Comparison of ENCODE assay signal across 8 cellular contexts in genomic region chr12:14365294-14366210, GRCh38. TPM values are rescaled to one million over a fixed set of nuclear protein-coding genes. Genes with fewer than 3 reads are reported as not detected.
DNase-seq lines count a peak whose midpoint lies in the region; ATAC-seq and TF ChIP-seq lines count a peak whose summit lies in the region.

A gene with protein sequence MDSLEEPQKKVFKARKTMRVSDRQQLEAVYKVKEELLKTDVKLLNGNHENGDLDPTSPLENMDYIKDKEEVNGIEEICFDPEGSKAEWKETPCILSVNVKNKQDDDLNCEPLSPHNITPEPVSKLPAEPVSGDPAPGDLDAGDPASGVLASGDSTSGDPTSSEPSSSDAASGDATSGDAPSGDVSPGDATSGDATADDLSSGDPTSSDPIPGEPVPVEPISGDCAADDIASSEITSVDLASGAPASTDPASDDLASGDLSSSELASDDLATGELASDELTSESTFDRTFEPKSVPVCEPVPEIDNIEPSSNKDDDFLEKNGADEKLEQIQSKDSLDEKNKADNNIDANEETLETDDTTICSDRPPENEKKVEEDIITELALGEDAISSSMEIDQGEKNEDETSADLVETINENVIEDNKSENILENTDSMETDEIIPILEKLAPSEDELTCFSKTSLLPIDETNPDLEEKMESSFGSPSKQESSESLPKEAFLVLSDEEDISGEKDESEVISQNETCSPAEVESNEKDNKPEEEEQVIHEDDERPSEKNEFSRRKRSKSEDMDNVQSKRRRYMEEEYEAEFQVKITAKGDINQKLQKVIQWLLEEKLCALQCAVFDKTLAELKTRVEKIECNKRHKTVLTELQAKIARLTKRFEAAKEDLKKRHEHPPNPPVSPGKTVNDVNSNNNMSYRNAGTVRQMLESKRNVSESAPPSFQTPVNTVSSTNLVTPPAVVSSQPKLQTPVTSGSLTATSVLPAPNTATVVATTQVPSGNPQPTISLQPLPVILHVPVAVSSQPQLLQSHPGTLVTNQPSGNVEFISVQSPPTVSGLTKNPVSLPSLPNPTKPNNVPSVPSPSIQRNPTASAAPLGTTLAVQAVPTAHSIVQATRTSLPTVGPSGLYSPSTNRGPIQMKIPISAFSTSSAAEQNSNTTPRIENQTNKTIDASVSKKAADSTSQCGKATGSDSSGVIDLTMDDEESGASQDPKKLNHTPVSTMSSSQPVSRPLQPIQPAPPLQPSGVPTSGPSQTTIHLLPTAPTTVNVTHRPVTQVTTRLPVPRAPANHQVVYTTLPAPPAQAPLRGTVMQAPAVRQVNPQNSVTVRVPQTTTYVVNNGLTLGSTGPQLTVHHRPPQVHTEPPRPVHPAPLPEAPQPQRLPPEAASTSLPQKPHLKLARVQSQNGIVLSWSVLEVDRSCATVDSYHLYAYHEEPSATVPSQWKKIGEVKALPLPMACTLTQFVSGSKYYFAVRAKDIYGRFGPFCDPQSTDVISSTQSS (plus strand): TSS chr12:14365682. CDS start chr12:14423916, 58,234 bp downstream.

- H3K27me3 Mint-ChIP-seq in type B pancreatic cell: peaks cover 3% of the 10 kb centered on the region

- TF ChIP-seq POLR2A in adrenal gland (IDR thresholded peaks at IDR 0.05) (peak; percentile 64 to 94), heart left ventricle (IDR thresholded peaks at IDR 0.05) (peak in 1 of 2 donors; percentile 85)

- peaks cover 32% of the 10 kb centered on the region for H3K36me3 Mint-ChIP-seq in type B pancreatic cell

- no peaks in the 10 kb centered on the region for H3K9me3 ChIP-seq in adrenal gland (replicated peaks in 1 of 3)
- peaks cover 0 to 3% (median 0%) of the 10 kb centered on the region in 12 donors for H3K9me3 ChIP-seq in heart left ventricle

- DNase-seq in GM12864 (ENCODE audit: low read depth): peak; percentile 97
- peak; percentile 93 to 99 (median 97) for DNase-seq in NCI-H1417 (lab: John Stamatoyannopoulos, UW)
- DNase-seq in T-helper 1 cell: peak; percentile 91 to 99 (median 95)
- DNase-seq in adrenal gland: peak; percentile 93 to 98 (median 97)
- DNase-seq in heart left ventricle: peak; percentile 96 to 97 (median 97)
- DNase-seq in pons (ENCODE audit: low spot score): peak; percentile 99
- DNase-seq in type B pancreatic cell (ENCODE audit: extremely low spot score, unreplicated experiment): peak; percentile 94

- intact Hi-C loops in adrenal gland (cut with DNase I): loop anchor here in 1 of 2 donors (5.0 kb wide), 1 partner anchor 103 kb away; no protein-coding TSS in a partner anchor
- intact Hi-C loops in heart left ventricle (cut with DNase I): loop anchor here (1.0 to 10.0 kb wide), 13 partner anchors 17 to 407 kb away; partner anchors contain the start of gene PLBD1 (in 1 of the 10)

- peaks cover 11% of the 10 kb centered on the region for H3K9me3 Mint-ChIP-seq in type B pancreatic cell

- H3K27ac ChIP-seq in adrenal gland (peak within 1 kb of the TSS; percentile 87 to 97 (median 94)), heart left ventricle (peak within 1 kb of the TSS; percentile 90 to 98 (median 95))

- no peaks in the 10 kb centered on the region for H3K27me3 ChIP-seq in adrenal gland
- H3K27me3 ChIP-seq in heart left ventricle: no peaks in the 10 kb centered on the region

- peak within 1 kb of the TSS; percentile 95 for H3K4me3 Mint-ChIP-seq in type B pancreatic cell

- TF ChIP-seq CTCF in GM12864 (IDR thresholded peaks at IDR 0.05; ENCODE audit: low read depth, low read length, missing control alignments): peak; percentile 7
- peak in 3 of 6 experiments; percentile 16 to 20 (median 18) for TF ChIP-seq CTCF in adrenal gland (IDR thresholded peaks at IDR 0.05)
- peak in 9 of 12 donors; percentile 21 to 59 (median 34) for TF ChIP-seq CTCF in heart left ventricle (IDR thresholded peaks at IDR 0.05)
- TF ChIP-seq CTCF in type B pancreatic cell (conservative IDR thresholded peaks at IDR 0.05): peak; percentile 51

- H3K4me1 ChIP-seq in adrenal gland (replicated peaks in 1 of 2) (peaks cover 0 to 29% of the 10 kb centered on the region in 2 donors), heart left ventricle (peaks cover 0 to 25% (median 7%) of the 10 kb centered on the region in 12 donors)

- H3K27ac Mint-ChIP-seq in type B pancreatic cell: peak within 1 kb of the TSS; percentile 93

- H3K36me3 ChIP-seq in adrenal gland (replicated peaks in 1 of 2) (no peaks in the 10 kb centered on the region), heart left ventricle (peaks cover 0 to 15% (median 0%) of the 10 kb centered on the region in 9 donors)

- 0 to 2% (median 1%) methylated on average over 39 to 55 of the region's 55 CpGs for WGBS in adrenal gland, 4 donors
- WGBS in heart left ventricle, 4 donors: 0 to 1% (median 1%) methylated on average over 46 to 55 of the region's 55 CpGs

- ATAC-seq in HG02623 (IDR thresholded peaks at IDR 0.05; ENCODE audit: unreplicated experiment) (peak; percentile 44), heart left ventricle (peak; percentile 97 to 99 (median 98))

- H3K4me3 ChIP-seq in GM12864 (ENCODE audit: low read depth, low read length): peak within 1 kb of the TSS; percentile 50
- H3K4me3 ChIP-seq in adrenal gland: peak within 1 kb of the TSS; percentile 17 to 87 (median 68)
- peak within 1 kb of the TSS; percentile 52 to 84 (median 69) for H3K4me3 ChIP-seq in heart left ventricle

- H3K4me1 Mint-ChIP-seq in type B pancreatic cell (ENCODE audit: unreplicated experiment): no peaks in the 10 kb centered on the region

RNA-seq across cellular contexts. Expression of the gene that starts here (rescaled TPM):
- total RNA-seq in adrenal gland: 100 to 1,000 TPM in 1 of 8 donors, 10 to 100 TPM in 7; 40.5 to 101 (median 54.7) TPM
- 10 to 100 TPM in 2 of 3 donors, 1 to 10 TPM in 1; 8.5 to 34.7 (median 16.7) TPM for polyA plus RNA-seq in adrenal gland
- 10 to 100 TPM; 39.8 to 82.4 (median 63.6) TPM for total RNA-seq in heart left ventricle
- 1 to 10 TPM; 7.7 to 9.5 TPM for polyA plus RNA-seq in heart left ventricle
- total RNA-seq in type B pancreatic cell (ENCODE audit: low replicate concordance): 102 and 136 TPM in 2 replicates

Comparison
In these comparisons a context has a peak if more than half of its experiments do, and no peak if none do; other contexts are left out.
1. Peak in every context shown above with its lines: DNase-seq, ATAC-seq, H3K4me3 ChIP-seq and H3K27ac ChIP-seq.